Comparison of ENCODE assay signal across 11 cellular contexts in genomic region chrX:53049127-53049517, GRCh38. TPM values are rescaled to one million over a fixed set of nuclear protein-coding genes. Genes with fewer than 3 reads are reported as not detected.
DNase-seq lines count a peak whose midpoint lies in the region; TF ChIP-seq lines count a peak whose summit lies in the region.
"Had no signal": no experiment of that assay in that cellular context is flagged by ENCODE, and none has a peak within 500 bp of the region (broad histone marks: within the 10 kb centered on the region; RNA-seq: fewer than 3 reads in every experiment).

No MANE protein-coding gene starts in this region.

- H3K27ac ChIP-seq in mesodermal cell (ENCODE audit: low read depth, low read length, severe bottlenecking), result no peak overlapping the region
- H3K27ac ChIP-seq in tibial artery, result peak overlapping the region; percentile 55 to 72

- H3K9me3 Mint-ChIP-seq in brain, result peaks cover 0 to 10% (median 0%) of the 10 kb centered on the region in 5 experiments
- H3K9me3 Mint-ChIP-seq in activated T-helper 2 cell treated with anti-CD3 and anti-CD28 coated beads, Interferon-gamma antibody, Interleukin-2, Interleukin-4, amounts not matched to agents 10 μg/mL and 5 μg/mL and 100 μg/mL, durations not matched to agents 14 hours and 24 hours and 36 hours, result no peaks in the 10 kb centered on the region

- TF ChIP-seq CTCF in brain (conservative IDR thresholded peaks at IDR 0.05), result no peak
- TF ChIP-seq CTCF in tibial artery (IDR thresholded peaks at IDR 0.05), result no peak

- H3K4me1 ChIP-seq in mesodermal cell (ENCODE audit: control insufficient read depth, insufficient read depth, low read length, poor library complexity, severe bottlenecking) (peaks cover 6% of the 10 kb centered on the region), tibial artery (peaks cover 0 to 22% (median 7%) of the 10 kb centered on the region in 4 donors)

- no peaks in the 10 kb centered on the region for H3K36me3 Mint-ChIP-seq in brain
- H3K36me3 Mint-ChIP-seq in activated T-helper 2 cell treated with anti-CD3 and anti-CD28 coated beads, Interferon-gamma antibody, Interleukin-2, Interleukin-4, amounts not matched to agents 10 μg/mL and 5 μg/mL and 100 μg/mL, durations not matched to agents 14 hours and 24 hours and 36 hours (ENCODE audit: low read depth), result no peaks in the 10 kb centered on the region

- no peaks in the 10 kb centered on the region for H3K9me3 ChIP-seq in mesodermal cell (ENCODE audit: control insufficient read depth, low read length)
- no peaks in the 10 kb centered on the region for H3K9me3 ChIP-seq in tibial artery

- peaks cover 6% of the 10 kb centered on the region for H3K27me3 Mint-ChIP-seq in brain
- H3K27me3 Mint-ChIP-seq in activated T-helper 2 cell treated with anti-CD3 and anti-CD28 coated beads, Interferon-gamma antibody, Interleukin-2, Interleukin-4, amounts not matched to agents 10 μg/mL and 5 μg/mL and 100 μg/mL, durations not matched to agents 14 hours and 24 hours and 36 hours (ENCODE audit: low read depth), result peaks cover 13% of the 10 kb centered on the region

- peak overlapping the region in 4 of 5 experiments; percentile 59 to 97 (median 90) for H3K27ac Mint-ChIP-seq in brain
- H3K27ac Mint-ChIP-seq in activated T-helper 2 cell treated with anti-CD3 and anti-CD28 coated beads, Interferon-gamma antibody, Interleukin-2, Interleukin-4, amounts not matched to agents 10 μg/mL and 5 μg/mL and 100 μg/mL, durations not matched to agents 14 hours and 24 hours and 36 hours, result no peak overlapping the region

- WGBS in mesodermal cell (ENCODE audit: insufficient coverage in 2 of 2), 2 experiments, result 14% methylated on average over 4 of the region's 8 CpGs; no CpG with 5 or more reads in 1 of the 2 experiments

- no peak overlapping the region for H3K4me3 Mint-ChIP-seq in brain
- H3K4me3 Mint-ChIP-seq in activated T-helper 2 cell treated with anti-CD3 and anti-CD28 coated beads, Interferon-gamma antibody, Interleukin-2, Interleukin-4, amounts not matched to agents 10 μg/mL and 5 μg/mL and 100 μg/mL, durations not matched to agents 14 hours and 24 hours and 36 hours (ENCODE audit: low read depth), result no peak overlapping the region

- peaks cover 10% of the 10 kb centered on the region for H3K4me1 Mint-ChIP-seq in brain
- H3K4me1 Mint-ChIP-seq in activated T-helper 2 cell treated with anti-CD3 and anti-CD28 coated beads, Interferon-gamma antibody, Interleukin-2, Interleukin-4, amounts not matched to agents 10 μg/mL and 5 μg/mL and 100 μg/mL, durations not matched to agents 14 hours and 24 hours and 36 hours (ENCODE audit: low read depth), result peaks cover 3% of the 10 kb centered on the region

- H3K27me3 ChIP-seq in tibial artery, result no peaks in the 10 kb centered on the region

- intact Hi-C loops in tibial artery (cut with DNase I; ENCODE audit: low total_unique reads), result no loop called here
- intact Hi-C loops in activated T-helper 2 cell treated with anti-CD3 and anti-CD28 coated beads, Interferon-gamma antibody, Interleukin-2, Interleukin-4, amounts not matched to agents 10 μg/mL and 5 μg/mL and 100 μg/mL, durations not matched to agents 14 hours and 24 hours and 36 hours (cut with micrococcal nuclease), result no loop called here

- H3K36me3 ChIP-seq in mesodermal cell (ENCODE audit: control insufficient read depth, insufficient read depth, low read length) (no peaks in the 10 kb centered on the region), tibial artery (no peaks in the 10 kb centered on the region)

- DNase-seq in NCI-H82 (lab: John Stamatoyannopoulos, UW), result peak; percentile 43
- DNase-seq in NCI-H82 treated with DMSO at 0.1 percent for 48 hours (lab: John Stamatoyannopoulos, UW; ENCODE audit: unreplicated experiment), result no peak
- no peak for DNase-seq in tibial artery
- no peak for DNase-seq in NCI-H187 treated with DMSO at 0.1 percent for 48 hours (lab: John Stamatoyannopoulos, UW)
- DNase-seq in NCI-H526 (lab: John Stamatoyannopoulos, UW), result no peak
- DNase-seq in activated T-helper 2 cell treated with anti-CD3 and anti-CD28 coated beads, Interferon-gamma antibody, Interleukin-2, Interleukin-4, amounts not matched to agents 10 μg/mL and 5 μg/mL and 100 μg/mL, durations not matched to agents 14 hours and 24 hours and 36 hours (ENCODE audit: low spot score), result no peak
- DNase-seq: activated CD4-positive, alpha-beta T cell treated with anti-CD3 and anti-CD28 coated beads for 1 hour; AML-193; stimulated activated CD4-positive, alpha-beta T cell treated with anti-CD3 and anti-CD28 coated beads, Interleukin-2, amount 100 ng/mL, for 24 hours had no signal

- peak overlapping the region; percentile 47 for H3K4me3 ChIP-seq in mesodermal cell (ENCODE audit: extremely low read depth, insufficient read depth, low read length, poor library complexity, severe bottlenecking)
- H3K4me3 ChIP-seq in tibial artery, result peak overlapping the region; percentile 60 to 65

RNA-seq across cellular contexts. Expression of gene GPR173, which starts 0.5 kb away (rescaled TPM):
- 26.3 TPM for polyA plus RNA-seq in brain (ENCODE audit: insufficient read depth, low read depth, low replicate concordance)
- 7.4 TPM for polyA plus RNA-seq in mesodermal cell (2013, experiment 1 of 2)
- polyA plus RNA-seq in mesodermal cell (2013, experiment 2 of 2), result 7.3 TPM
- not detected in 2 replicates for total RNA-seq in activated T-helper 2 cell treated with anti-CD3 and anti-CD28 coated beads, Interferon-gamma antibody, Interleukin-2, Interleukin-4, amounts not matched to agents 10 μg/mL and 5 μg/mL and 100 μg/mL, durations not matched to agents 14 hours and 24 hours and 36 hours

RNA-seq across cellular contexts. Expression of gene TSPYL2, which starts 33.0 kb away (rescaled TPM):
- 49.9 TPM for polyA plus RNA-seq in brain (ENCODE audit: insufficient read depth, low read depth, low replicate concordance)
- polyA plus RNA-seq in mesodermal cell (2013, experiment 1 of 2), result 23.7 TPM
- polyA plus RNA-seq in mesodermal cell (2013, experiment 2 of 2), result 29.0 TPM
- total RNA-seq in activated T-helper 2 cell treated with anti-CD3 and anti-CD28 coated beads, Interferon-gamma antibody, Interleukin-2, Interleukin-4, amounts not matched to agents 10 μg/mL and 5 μg/mL and 100 μg/mL, durations not matched to agents 14 hours and 24 hours and 36 hours, result 36.0 and 41.2 TPM in 2 replicates

RNA-seq across cellular contexts. Expression of gene KANTR, which starts 44.8 kb away (rescaled TPM):
- polyA plus RNA-seq in brain (ENCODE audit: insufficient read depth, low read depth, low replicate concordance), result 3.1 TPM
- 4.8 TPM for polyA plus RNA-seq in mesodermal cell (2013, experiment 1 of 2)
- 3.5 TPM for polyA plus RNA-seq in mesodermal cell (2013, experiment 2 of 2)
- 9.7 and 11.2 TPM in 2 replicates for total RNA-seq in activated T-helper 2 cell treated with anti-CD3 and anti-CD28 coated beads, Interferon-gamma antibody, Interleukin-2, Interleukin-4, amounts not matched to agents 10 μg/mL and 5 μg/mL and 100 μg/mL, durations not matched to agents 14 hours and 24 hours and 36 hours
